Comparison of ENCODE assay signal across 7 cellular contexts in the genomic region with DNA sequence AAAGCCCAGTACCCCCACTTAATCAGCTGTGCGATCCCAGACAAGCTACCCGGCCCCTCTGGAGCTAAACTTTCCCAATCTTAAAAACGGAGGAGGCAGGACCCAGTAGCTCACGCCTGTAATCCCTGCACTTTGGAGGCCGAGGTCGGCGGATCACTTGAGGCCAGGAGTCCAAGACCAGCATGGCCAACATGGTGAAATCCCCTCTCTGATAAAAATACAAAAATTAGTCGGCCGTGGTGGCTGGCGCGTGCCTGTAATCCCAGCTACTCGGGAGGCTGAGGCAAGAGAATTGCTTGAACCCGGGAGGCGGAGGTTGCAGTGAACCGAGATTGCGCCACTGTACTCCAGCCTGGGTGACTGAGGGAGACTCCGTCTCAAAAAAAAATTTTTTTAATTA. TPM values are rescaled to one million over a fixed set of nuclear protein-coding genes. Genes with fewer than 3 reads are reported as not detected.
A peak's percentile ranks its signal among the peaks of the same experiment; 100 is the strongest.
DNase-seq lines count a peak whose midpoint lies in the region; ATAC-seq and TF ChIP-seq lines count a peak whose summit lies in the region.
"Not testable (repeated sequence)": the region's sequence is repeated elsewhere in the genome, so short reads cannot be mapped to it uniquely, and the experiment has no call there.

No MANE protein-coding gene starts in this region.

- peaks cover 14% of the 10 kb centered on the region for H4K20me1 ChIP-seq in GM23338 (replicated peaks; ENCODE audit: insufficient read depth)
- not testable (repeated sequence) for H4K20me1 ChIP-seq in SK-N-SH (ENCODE audit: insufficient read depth)

- H3K9ac ChIP-seq in SK-N-SH: not testable (repeated sequence)

- H3K36me3 ChIP-seq in GM23338 (ENCODE audit: insufficient read depth); SK-N-SH (replicated peaks in 1 of 2; ENCODE audit: control insufficient read depth in 1 of 2, insufficient read depth in 2 of 2, low read length in 1 of 2); iPS DF 6.9 (ENCODE audit: control insufficient read depth, insufficient read depth, low read length): not testable (repeated sequence)

- H3K4me3 Mint-ChIP-seq in GM23338 (peak overlapping the region; percentile 88), natural killer cell (peak overlapping the region; percentile 99)
- H3K4me3 Mint-ChIP-seq in activated naive CD8-positive, alpha-beta T cell treated with anti-CD3 and anti-CD28 coated beads for 36 hours: peak overlapping the region; percentile 95
- peak overlapping the region; percentile 96 for H3K4me3 Mint-ChIP-seq in stimulated activated effector memory CD8-positive, alpha-beta T cell treated with anti-CD3 and anti-CD28 coated beads, Interleukin-12 subunit alpha, Interleukin-12 subunit beta, amount 100 ng/mL, for 72 hours

- not testable (repeated sequence) for H3K9me3 Mint-ChIP-seq in GM23338; activated naive CD8-positive, alpha-beta T cell treated with anti-CD3 and anti-CD28 coated beads for 36 hours; natural killer cell; stimulated activated effector memory CD8-positive, alpha-beta T cell treated with anti-CD3 and anti-CD28 coated beads, Interleukin-12 subunit alpha, Interleukin-12 subunit beta, amount 100 ng/mL, for 72 hours

- peaks cover 61% of the 10 kb centered on the region for H3K27me3 ChIP-seq in GM23338 (ENCODE audit: insufficient read depth)
- not testable (repeated sequence) for H3K27me3 ChIP-seq in SK-N-SH (ENCODE audit: insufficient read depth); iPS DF 6.9 (ENCODE audit: control insufficient read depth, insufficient read depth, low read length)

- not testable (repeated sequence) for H3K79me2 ChIP-seq in GM23338 (replicated peaks; ENCODE audit: insufficient read depth)
- H3K79me2 ChIP-seq in SK-N-SH (ENCODE audit: insufficient read depth): peaks cover 13% of the 10 kb centered on the region; the same call in 1 of the 2 replicates

- not testable (repeated sequence) for H3K27ac ChIP-seq in GM23338 (ENCODE audit: low read depth); SK-N-SH (ENCODE audit: low read depth in 2 of 2, low read length in 1 of 2); iPS DF 6.9 (ENCODE audit: low read length)

- WGBS in SK-N-SH (ENCODE audit: low lambda C conversion rate): 95% methylated on average over 17 of the region's 17 CpGs
- WGBS in iPS DF 6.9 (ENCODE audit: insufficient coverage, insufficient read length): no CpG with 5 or more reads among the region's 17 CpGs

- H3K4me3 ChIP-seq in GM23338 (peak overlapping the region; percentile 80), SK-N-SH (ENCODE audit: low read depth in 2 of 2, low read length in 1 of 2) (peak overlapping the region in 1 of 2 experiments; percentile 64; a peak in 1 of 4 replicates), iPS DF 6.9 (ENCODE audit: low read length) (peak overlapping the region; percentile 1; the same call in 1 of the 2 replicates)

- DNase-seq in GM23338 (ENCODE audit: low spot score); SK-N-SH; activated naive CD8-positive, alpha-beta T cell treated with anti-CD3 and anti-CD28 coated beads for 36 hours; iPS DF 6.9 (ENCODE audit: low read depth, low spot score); natural killer cell: not testable (repeated sequence)
- peak; percentile 76 for DNase-seq in ecto neural progenitor cell (ENCODE audit: low spot score)
- peak in 1 of 2 donors; percentile 62 for DNase-seq in stimulated activated effector memory CD8-positive, alpha-beta T cell treated with anti-CD3 and anti-CD28 coated beads, Interleukin-12 subunit alpha, Interleukin-12 subunit beta, amount 100 ng/mL, for 72 hours (ENCODE audit: low spot score in 2 of 2)

- H3K4me1 Mint-ChIP-seq in GM23338 (peaks cover 21% of the 10 kb centered on the region), natural killer cell (peaks cover 49 to 64% of the 10 kb centered on the region in 2 donors)
- H3K4me1 Mint-ChIP-seq in activated naive CD8-positive, alpha-beta T cell treated with anti-CD3 and anti-CD28 coated beads for 36 hours: peaks cover 54% of the 10 kb centered on the region
- peaks cover 54% of the 10 kb centered on the region for H3K4me1 Mint-ChIP-seq in stimulated activated effector memory CD8-positive, alpha-beta T cell treated with anti-CD3 and anti-CD28 coated beads, Interleukin-12 subunit alpha, Interleukin-12 subunit beta, amount 100 ng/mL, for 72 hours

- TF ChIP-seq CTCF in GM23338 (conservative IDR thresholded peaks at IDR 0.05; ENCODE audit: low read depth in 2 of 2); SK-N-SH (IDR thresholded peaks at IDR 0.05); natural killer cell (IDR thresholded peaks at IDR 0.05): not testable (repeated sequence)

- CTCF ChIA-PET in SK-N-SH (lab: Yijun Ruan, JAX): interaction anchor here (1.1 to 4.3 kb wide), 5 partner anchors 9 to 169 kb away, joined by 3 to 50 read pairs (median 4); no protein-coding TSS in a partner anchor

- H2AFZ ChIP-seq in GM23338; SK-N-SH (ENCODE audit: low read depth): not testable (repeated sequence)

- peak; percentile 21 for ATAC-seq in GM23338
- not testable (repeated sequence) for ATAC-seq in natural killer cell; stimulated activated effector memory CD8-positive, alpha-beta T cell treated with anti-CD3 and anti-CD28 coated beads, Interleukin-12 subunit alpha, Interleukin-12 subunit beta, amount 100 ng/mL, for 72 hours

- peaks cover 43% of the 10 kb centered on the region for H3K27me3 Mint-ChIP-seq in GM23338 (ENCODE audit: insufficient read depth, low read depth, poor library complexity)
- not testable (repeated sequence) for H3K27me3 Mint-ChIP-seq in activated naive CD8-positive, alpha-beta T cell treated with anti-CD3 and anti-CD28 coated beads for 36 hours; natural killer cell (ENCODE audit: low read depth in 2 of 2)

- intact Hi-C loops in natural killer cell (cut with micrococcal nuclease): loop anchor here (10.0 kb wide), 1 partner anchor 142 kb away; no protein-coding TSS in a partner anchor

- H3K4me1 ChIP-seq in GM23338 (ENCODE audit: insufficient read depth): peaks cover 24% of the 10 kb centered on the region
- H3K4me1 ChIP-seq in SK-N-SH (ENCODE audit: control insufficient read depth in 1 of 2, insufficient read depth in 2 of 2, low read depth in 1 of 2, low read length in 1 of 2): peaks cover 5 to 31% of the 10 kb centered on the region in 2 experiments; a peak in 3 of 4 replicates
- not testable (repeated sequence) for H3K4me1 ChIP-seq in iPS DF 6.9 (ENCODE audit: control insufficient read depth, insufficient read depth, low read length)

- POLR2A ChIA-PET in SK-N-SH (lab: Yijun Ruan, JAX): interaction anchor here (1.0 kb wide), 1 partner anchor 169 kb away, joined by 3 read pairs; no protein-coding TSS in a partner anchor

- H3F3A ChIP-seq in GM23338 (replicated peaks; ENCODE audit: low read depth): not testable (repeated sequence)
- H3F3A ChIP-seq in SK-N-SH (replicated peaks; ENCODE audit: insufficient read depth): peaks cover 20% of the 10 kb centered on the region

- not testable (repeated sequence) for H3K36me3 Mint-ChIP-seq in GM23338 (ENCODE audit: low read depth); natural killer cell
- peaks cover 35% of the 10 kb centered on the region for H3K36me3 Mint-ChIP-seq in activated naive CD8-positive, alpha-beta T cell treated with anti-CD3 and anti-CD28 coated beads for 36 hours
- peaks cover 45% of the 10 kb centered on the region for H3K36me3 Mint-ChIP-seq in stimulated activated effector memory CD8-positive, alpha-beta T cell treated with anti-CD3 and anti-CD28 coated beads, Interleukin-12 subunit alpha, Interleukin-12 subunit beta, amount 100 ng/mL, for 72 hours

- H3K9me2 ChIP-seq in GM23338 (ENCODE audit: insufficient read depth); SK-N-SH: not testable (repeated sequence)

- TF ChIP-seq RAD21 in SK-N-SH (IDR thresholded peaks at IDR 0.05; ENCODE audit: low read length): not testable (repeated sequence)

- H3K27ac Mint-ChIP-seq in GM23338, natural killer cell: not testable (repeated sequence)
- H3K27ac Mint-ChIP-seq in activated naive CD8-positive, alpha-beta T cell treated with anti-CD3 and anti-CD28 coated beads for 36 hours: peak overlapping the region; percentile 93
- peak overlapping the region; percentile 90 for H3K27ac Mint-ChIP-seq in stimulated activated effector memory CD8-positive, alpha-beta T cell treated with anti-CD3 and anti-CD28 coated beads, Interleukin-12 subunit alpha, Interleukin-12 subunit beta, amount 100 ng/mL, for 72 hours

- not testable (repeated sequence) for H3K9me3 ChIP-seq in SK-N-SH; iPS DF 6.9 (ENCODE audit: control insufficient read depth, insufficient read depth, low read length)

- not testable (repeated sequence) for TF ChIP-seq EP300 in SK-N-SH (IDR thresholded peaks at IDR 0.05; ENCODE audit: borderline replicate concordance in 1 of 2, low read depth in 1 of 2, low read length in 1 of 2)

- H3K4me2 ChIP-seq in GM23338: peak overlapping the region; percentile 95
- peak overlapping the region; percentile 87 for H3K4me2 ChIP-seq in SK-N-SH

RNA-seq across cellular contexts. Expression of a gene that starts 1.3 kb away (rescaled TPM):
- total RNA-seq in GM23338 (2014; rRNA removed; shearing (Covaris generic)): 7.8 and 10.3 TPM in 2 replicates
- polyA plus RNA-seq in GM23338 (2016; fragmentation: Nextera tagmentation; extraction: Ambion mirVana): 2.4 and 2.6 TPM in 2 replicates
- 4.2 and 5.3 TPM in 2 replicates for polyA plus RNA-seq in SK-N-SH (2012; rRNA removed)
- 2.0 and 3.4 TPM in 2 replicates for polyA plus RNA-seq in SK-N-SH (2012; cell fraction: cytosol; rRNA removed)
- polyA plus RNA-seq in SK-N-SH (2012; cell fraction: nucleus; rRNA removed): 6.3 and 6.9 TPM in 2 replicates
- total RNA-seq in activated naive CD8-positive, alpha-beta T cell treated with anti-CD3 and anti-CD28 coated beads for 36 hours: 10 to 100 TPM; 76.8 to 77.1 TPM
- total RNA-seq in natural killer cell: 100 to 1,000 TPM; 382 to 392 (median 389) TPM

Comparison
In these comparisons a context has a peak if more than half of its experiments do, and no peak if none do; other contexts are left out.
1. RNA of a gene that starts 1.3 kb away (total RNA-seq): 382 to 392 TPM in natural killer cell; 76.8 to 77.1 TPM in activated naive CD8-positive, alpha-beta T cell treated with anti-CD3 and anti-CD28 coated beads for 36 hours and 7.8 to 10.3 TPM in GM23338; every median in the first group is over 4 times any median in the second.
2. Peak in every context shown above with its lines, with median percentiles within 50 percentile points of each other: H3K4me3 Mint-ChIP-seq.